19 cellular contexts compared by ENCODE assay signal in genomic region chr13:28652002-28652401, GRCh38. TPM values are rescaled to one million over a fixed set of nuclear protein-coding genes. Genes with fewer than 3 reads are reported as not detected.
A peak's percentile ranks its signal among the peaks of the same experiment; 100 is the strongest.
DNase-seq lines count a peak whose midpoint lies in the region; ATAC-seq and TF ChIP-seq lines count a peak whose summit lies in the region.
"Had no signal": no experiment of that assay in that cellular context is flagged by ENCODE, and none has a peak within 500 bp of the region (broad histone marks: within the 10 kb centered on the region; RNA-seq: fewer than 3 reads in every experiment).

No MANE protein-coding gene starts in this region.

- ATAC-seq in activated naive CD4-positive, alpha-beta T cell treated with anti-CD3 and anti-CD28 coated beads, Interleukin-2, amount 50 U/mL, for 72 hours = peak; percentile 34 to 37
- ATAC-seq in T-cell (replicated peaks in 1 of 4) = no peak
- ATAC-seq: GM12878, K562 had no signal

- in situ Hi-C loops in GM13977 (cut with MboI; ENCODE audit: low pct_unique_long_range_greater_than_20kb, low sequenced_read_pairs, unreplicated experiment) = no loop called here

- H3K4me1 Mint-ChIP-seq in T-cell = peaks cover 11 to 18% (median 13%) of the 10 kb centered on the region in 3 donors

- no peak overlapping the region for H3K4me3 ChIP-seq in MG63
- no peak overlapping the region for H3K4me3 ChIP-seq in smooth muscle cell
- H3K4me3 ChIP-seq: GM12878, K562 had no signal

- H4K20me1 ChIP-seq in smooth muscle cell (ENCODE audit: low read depth) = no peaks in the 10 kb centered on the region

- 76% methylated on average over 5 of the region's 5 CpGs for WGBS in smooth muscle cell (ENCODE audit: low lambda C conversion rate)

- no peaks in the 10 kb centered on the region for H3K27me3 ChIP-seq in MG63
- H3K27me3 ChIP-seq in smooth muscle cell (ENCODE audit: low read depth) = no peaks in the 10 kb centered on the region

- no peaks in the 10 kb centered on the region for H3K36me3 ChIP-seq in MG63
- H3K36me3 ChIP-seq in smooth muscle cell (ENCODE audit: low read depth) = no peaks in the 10 kb centered on the region

- TF ChIP-seq CTCF in smooth muscle cell (IDR thresholded peaks at IDR 0.05; ENCODE audit: borderline replicate concordance, insufficient read depth, poor library complexity, severe bottlenecking) (no peak), GM13977 (IDR thresholded peaks at IDR 0.05; ENCODE audit: extremely low read depth, insufficient read depth, missing control alignments) (no peak)

- H3K27ac Mint-ChIP-seq in activated naive CD4-positive, alpha-beta T cell treated with anti-CD3 and anti-CD28 coated beads, Interleukin-2, amount 50 U/mL, for 72 hours = peak overlapping the region in 1 of 2 donors; percentile 33
- H3K27ac Mint-ChIP-seq in T-cell = no peak overlapping the region

- H3K4me3 Mint-ChIP-seq in T-cell = no peak overlapping the region

- no peak overlapping the region for H2AFZ ChIP-seq in smooth muscle cell (ENCODE audit: low read depth)

- H3K79me2 ChIP-seq in smooth muscle cell (ENCODE audit: low read depth) = peaks cover 34% of the 10 kb centered on the region

- peak overlapping the region; percentile 11 for H3K27ac ChIP-seq in smooth muscle cell (ENCODE audit: low read depth)

- H3K4me2 ChIP-seq in smooth muscle cell = no peak overlapping the region

- H3K9me3 ChIP-seq in MG63 = no peaks in the 10 kb centered on the region
- no peaks in the 10 kb centered on the region for H3K9me3 ChIP-seq in smooth muscle cell (replicated peaks; ENCODE audit: low read depth)

- no peak overlapping the region for H3K9ac ChIP-seq in smooth muscle cell (ENCODE audit: low read depth)

- DNase-seq in activated naive CD4-positive, alpha-beta T cell treated with anti-CD3 and anti-CD28 coated beads, Interleukin-2, amount 50 U/mL, for 72 hours (ENCODE audit: low spot score in 2 of 2) = no peak
- DNase-seq in activated naive CD4-positive, alpha-beta T cell treated with anti-CD3 and anti-CD28 coated beads, Interleukin-2, amount 50 U/mL, for 16 hours = no peak
- DNase-seq in MG63 (peak; percentile 11), amniotic epithelial cell (ENCODE audit: low read depth) (peak; percentile 26), smooth muscle cell (lab: John Stamatoyannopoulos, UW; ENCODE audit: unreplicated experiment) (no peak), T-cell (no peak), GM03348 (ENCODE audit: low spot score) (no peak), GM13977 (ENCODE audit: low spot score) (no peak)
- DNase-seq: CD8-positive, alpha-beta memory T cell; DMS79 treated with DMSO at 0.1 percent for 48 hours; GOT3; NCI-H1048; NCI-H1436 treated with DMSO at 0.1 percent for 48 hours; NCI-H2029 treated with DMSO at 0.1 percent for 48 hours; NCI-H2171 treated with DMSO at 0.1 percent for 48 hours; NCI-H446 treated with DMSO at 0.1 percent for 48 hours; NCI-H748 treated with DMSO at 0.1 percent for 48 hours had no signal

- H3F3A ChIP-seq in smooth muscle cell (ENCODE audit: low read depth) = peaks cover 5% of the 10 kb centered on the region

- H3K9me3 Mint-ChIP-seq in activated naive CD4-positive, alpha-beta T cell treated with anti-CD3 and anti-CD28 coated beads, Interleukin-2, amount 50 U/mL, for 72 hours = no peaks in the 10 kb centered on the region
- no peaks in the 10 kb centered on the region for H3K9me3 Mint-ChIP-seq in T-cell
- H3K9me3 Mint-ChIP-seq: CD8-positive, alpha-beta memory T cell had no signal

- CTCF ChIA-PET in T-cell (lab: Charles Lee) = no interaction called here

- no peaks in the 10 kb centered on the region for H3K27me3 Mint-ChIP-seq in T-cell

- POLR2A ChIA-PET in T-cell (lab: Charles Lee) = no interaction called here

- peaks cover 9% of the 10 kb centered on the region for H3K4me1 ChIP-seq in smooth muscle cell (ENCODE audit: low read depth)

- peaks cover 0 to 13% of the 10 kb centered on the region in 2 donors for H3K36me3 Mint-ChIP-seq in activated naive CD4-positive, alpha-beta T cell treated with anti-CD3 and anti-CD28 coated beads, Interleukin-2, amount 50 U/mL, for 72 hours
- H3K36me3 Mint-ChIP-seq in T-cell = peaks cover 6% of the 10 kb centered on the region

RNA-seq across cellular contexts. Expression of gene POMP, which starts 6.9 kb away (rescaled TPM):
- total RNA-seq in activated naive CD4-positive, alpha-beta T cell treated with anti-CD3 and anti-CD28 coated beads, Interleukin-2, amount 50 U/mL, for 72 hours = 100 to 1,000 TPM; 101 to 110 TPM
- total RNA-seq in MG63 (2014; rRNA removed; shearing (Covaris generic); ENCODE audit: low replicate concordance) = 76.1 and 127 TPM in 2 replicates
- 128 and 134 TPM in 2 replicates for total RNA-seq in smooth muscle cell
- polyA plus RNA-seq in smooth muscle cell = 245 and 265 TPM in 2 replicates
- 10 to 100 TPM; 21.4 to 24.7 (median 23.3) TPM for total RNA-seq in T-cell

Comparison
In these comparisons a context has a peak if more than half of its experiments do, and no peak if none do; other contexts are left out.
1. ATAC-seq: peak in activated naive CD4-positive, alpha-beta T cell treated with anti-CD3 and anti-CD28 coated beads, Interleukin-2, amount 50 U/mL, for 72 hours (2 of 2); none in T-cell (0 of 4).
2. DNase-seq: peak in MG63 (single experiment) and amniotic epithelial cell (single experiment); none in activated naive CD4-positive, alpha-beta T cell treated with anti-CD3 and anti-CD28 coated beads, Interleukin-2, amount 50 U/mL, for 72 hours (0 of 2), activated naive CD4-positive, alpha-beta T cell treated with anti-CD3 and anti-CD28 coated beads, Interleukin-2, amount 50 U/mL, for 16 hours (single experiment), smooth muscle cell (single experiment), T-cell (0 of 34), GM03348 (single experiment) and GM13977 (single experiment).